Comparison of ENCODE assay signal across 15 cellular contexts in the genomic region with DNA sequence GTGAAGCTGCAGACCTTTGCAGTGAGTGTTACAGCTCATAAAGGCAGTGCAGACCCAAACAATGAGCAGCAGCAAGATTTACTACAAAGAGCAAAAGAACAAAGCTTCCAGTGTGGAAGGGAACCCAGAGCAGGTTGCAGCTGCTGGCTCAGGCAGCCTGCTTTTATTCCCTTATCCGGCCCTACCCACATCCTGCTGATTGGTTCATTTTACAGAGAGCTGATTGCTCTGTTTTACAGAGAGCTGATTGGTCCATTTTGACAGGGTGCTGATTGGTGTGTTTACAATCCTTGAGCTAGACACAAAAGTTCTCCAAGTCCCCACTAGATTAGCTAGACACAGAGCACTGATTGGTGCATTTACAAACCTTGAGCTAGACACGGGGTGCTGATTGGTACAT. TPM values are rescaled to one million over a fixed set of nuclear protein-coding genes. Genes with fewer than 3 reads are reported as not detected.
"Had no signal": no experiment of that assay in that cellular context is flagged by ENCODE, and none has a peak within 500 bp of the region (broad histone marks: within the 10 kb centered on the region; RNA-seq: fewer than 3 reads in every experiment).

No MANE protein-coding gene starts in this region.

RNA-seq across cellular contexts. Expression of gene DYDC2, which starts 2.3 kb away (rescaled TPM):
- total RNA-seq: esophagus mucosa, gastrocnemius medialis, glomerular endothelial cell, heart right ventricle, left cardiac atrium, left ventricle myocardium superior, lung microvascular endothelial cell, mononuclear cell had no signal
- polyA plus RNA-seq: heart right ventricle, keratinocyte had no signal

RNA-seq across cellular contexts. Expression of gene DYDC1, which starts 2.4 kb away (rescaled TPM):
- total RNA-seq: colonic mucosa, dermis microvascular lymphatic vessel endothelial cell, esophagus mucosa, esophagus squamous epithelium, gastrocnemius medialis, glomerular endothelial cell, heart right ventricle, kidney epithelial cell, left cardiac atrium, left ventricle myocardium superior, lower leg skin, lung microvascular endothelial cell, mononuclear cell, mucosa of gallbladder had no signal
- polyA plus RNA-seq: heart right ventricle, keratinocyte had no signal
